In genomic region chr3:189896533-189896932, GRCh38 we compare ENCODE assay signal across 20 cellular contexts.
"Had no signal": no experiment of that assay in that cellular context is flagged by ENCODE, and none has a peak within 500 bp of the region (broad histone marks: within the 10 kb centered on the region; RNA-seq: fewer than 3 reads in every experiment).

No MANE protein-coding gene starts in this region.

- H3K4me2 ChIP-seq: SK-N-SH had no signal

- DNase-seq: activated CD4-positive, alpha-beta memory T cell treated with anti-CD3 and anti-CD28 coated beads, Interleukin-2, amount 10 ng/mL, durations not matched to agents 7 days and 5 days; activated CD4-positive, alpha-beta T cell treated with anti-CD3 and anti-CD28 coated beads for 36 hours; activated CD4-positive, alpha-beta T cell treated with anti-CD3 and anti-CD28 coated beads, Interleukin-2, amount 50 U/mL, for 1 hour; activated gamma-delta T cell; activated naive CD4-positive, alpha-beta T cell treated with anti-CD3 and anti-CD28 coated beads for 36 hours; activated T-cell treated with anti-CD3 and anti-CD28 coated beads for 4 hours; activated T-cell treated with anti-CD3 and anti-CD28 coated beads, Interleukin-2, amount 50 U/mL, for 48 hours; amygdala; brain microvascular endothelial cell; caudate nucleus; NCI-H146; NCI-H1930; NCI-H446; NCI-H524; SJCRH30; SK-N-SH; T-helper 1 cell had no signal

- ATAC-seq: activated CD4-positive, alpha-beta T cell treated with anti-CD3 and anti-CD28 coated beads for 36 hours; activated T-helper 17 cell treated with anti-CD3 and anti-CD28 coated beads, Interleukin-2, amount 50 U/mL, for 72 hours; Right ventricle myocardium inferior had no signal

- H3K27me3 ChIP-seq: brain microvascular endothelial cell, SJCRH30 had no signal

- H3K27ac ChIP-seq: brain microvascular endothelial cell, SJCRH30, VCaP had no signal

- H3K36me3 ChIP-seq: brain microvascular endothelial cell, SJCRH30 had no signal

- H3K9me3 ChIP-seq: SJCRH30, SK-N-SH had no signal

- H3K9ac ChIP-seq: SK-N-SH had no signal

- H3K4me1 ChIP-seq: SJCRH30 had no signal

- H3K4me3 ChIP-seq: SJCRH30 had no signal
